12 cellular contexts compared by ENCODE assay signal in the genomic region with DNA sequence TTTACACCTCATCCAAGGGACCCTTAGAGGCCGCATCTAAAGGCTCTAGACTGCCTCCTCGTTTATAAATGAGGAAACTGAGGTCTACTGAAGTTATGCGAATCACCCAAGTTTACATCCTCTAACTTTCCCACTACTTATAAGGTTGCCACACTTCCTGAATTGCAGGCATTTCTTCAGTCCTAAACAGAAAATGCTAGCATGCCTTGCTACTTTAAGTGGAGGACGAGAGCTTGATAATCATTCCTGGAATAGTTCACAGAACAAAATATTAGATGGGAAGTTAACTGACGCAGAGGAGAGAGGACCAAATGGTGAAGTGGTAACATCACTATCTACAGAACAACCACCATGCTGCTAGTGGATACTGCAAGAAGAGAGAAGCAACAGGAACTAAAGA.
DNase-seq lines count a peak whose midpoint lies in the region; ATAC-seq and TF ChIP-seq lines count a peak whose summit lies in the region.
"Had no signal": no experiment of that assay in that cellular context is flagged by ENCODE, and none has a peak within 500 bp of the region (broad histone marks: within the 10 kb centered on the region; RNA-seq: fewer than 3 reads in every experiment).

No MANE protein-coding gene starts in this region.

- CTCF ChIA-PET in CD8-positive, alpha-beta T cell (lab: Charles Lee): no interaction called here

- no peak for TF ChIP-seq POLR2A in gastrocnemius medialis (IDR thresholded peaks at IDR 0.05)

- H3K4me1 Mint-ChIP-seq in CD8-positive, alpha-beta T cell (ENCODE audit: low read depth): peaks cover 54% of the 10 kb centered on the region

- peaks cover 25% of the 10 kb centered on the region for H3K4me1 ChIP-seq in CD8-positive, alpha-beta T cell (ENCODE audit: insufficient read depth, low read length)
- H3K4me1 ChIP-seq in gastrocnemius medialis: peaks cover 56% of the 10 kb centered on the region in 2 donors

- no peak overlapping the region for H3K4me3 Mint-ChIP-seq in CD8-positive, alpha-beta T cell

- H3K27ac Mint-ChIP-seq in CD8-positive, alpha-beta T cell: peak overlapping the region; percentile 7
- H3K27ac Mint-ChIP-seq: IgD-negative memory B cell had no signal

- no peaks in the 10 kb centered on the region for H3K9me3 Mint-ChIP-seq in CD8-positive, alpha-beta T cell
- H3K9me3 Mint-ChIP-seq: IgD-negative memory B cell had no signal

- in situ Hi-C loops in gastrocnemius medialis (cut with MboI; ENCODE audit: low sequenced_read_pairs in 4 of 4): no loop called here

- H3K9me3 ChIP-seq in CD8-positive, alpha-beta T cell (ENCODE audit: low read length): no peaks in the 10 kb centered on the region
- no peaks in the 10 kb centered on the region for H3K9me3 ChIP-seq in gastrocnemius medialis
- H3K9me3 ChIP-seq: psoas muscle had no signal

- intact Hi-C loops in CD8-positive, alpha-beta T cell (cut with DNase I, micrococcal nuclease): no loop called here
- intact Hi-C loops in Right ventricle myocardium superior (cut with DNase I) (no loop called here), gastrocnemius medialis (cut with DNase I; ENCODE audit: low total_unique reads) (no loop called here)

- DNase-seq in CD8-positive, alpha-beta T cell: no peak
- DNase-seq in SIG-M5 treated with dmso at 0.1 percent for 504 hours (lab: John Stamatoyannopoulos, UW; ENCODE audit: unreplicated experiment) (peak; percentile 85), Right ventricle myocardium superior (no peak), gastrocnemius medialis (no peak), UCSD-AML1 (lab: John Stamatoyannopoulos, UW; ENCODE audit: unreplicated experiment) (no peak), cerebellum (ENCODE audit: low spot score) (no peak), dermis blood vessel endothelial cell (no peak)
- DNase-seq: cerebellar nuclear complex, NCI-H2171, psoas muscle had no signal

- H3K36me3 Mint-ChIP-seq in CD8-positive, alpha-beta T cell: no peaks in the 10 kb centered on the region
- H3K36me3 Mint-ChIP-seq: IgD-negative memory B cell had no signal

- no peak for TF ChIP-seq CTCF in CD8-positive, alpha-beta T cell (IDR thresholded peaks at IDR 0.05)
- no peak for TF ChIP-seq CTCF in gastrocnemius medialis (IDR thresholded peaks at IDR 0.05 in 4 of 5, conservative IDR thresholded peaks at IDR 0.05 in 1 of 5)

- no peak overlapping the region for H3K27ac ChIP-seq in CD8-positive, alpha-beta T cell (ENCODE audit: low read depth, low read length)
- peak overlapping the region in 3 of 4 donors; percentile 8 to 52 (median 44) for H3K27ac ChIP-seq in gastrocnemius medialis

- no peaks in the 10 kb centered on the region for H3K36me3 ChIP-seq in CD8-positive, alpha-beta T cell (ENCODE audit: insufficient read depth, low read length)
- H3K36me3 ChIP-seq in gastrocnemius medialis: no peaks in the 10 kb centered on the region

- H3K4me3 ChIP-seq in CD8-positive, alpha-beta T cell (ENCODE audit: low read depth, low read length): no peak overlapping the region
- no peak overlapping the region for H3K4me3 ChIP-seq in gastrocnemius medialis
- H3K4me3 ChIP-seq: psoas muscle had no signal

- no peak for ATAC-seq in CD8-positive, alpha-beta T cell
- ATAC-seq in Right ventricle myocardium superior (ENCODE audit: poor library complexity) (peak; percentile 59), gastrocnemius medialis (no peak), GM21515 (IDR thresholded peaks at IDR 0.05; ENCODE audit: unreplicated experiment) (no peak)
- ATAC-seq: psoas muscle had no signal

- H3K27me3 Mint-ChIP-seq in CD8-positive, alpha-beta T cell (ENCODE audit: low read depth): no peaks in the 10 kb centered on the region

- no peaks in the 10 kb centered on the region for H3K27me3 ChIP-seq in CD8-positive, alpha-beta T cell (ENCODE audit: insufficient read depth, low read length)
- H3K27me3 ChIP-seq in gastrocnemius medialis: no peaks in the 10 kb centered on the region

- POLR2A ChIA-PET in CD8-positive, alpha-beta T cell (lab: Charles Lee): no interaction called here
